In the genomic region with DNA sequence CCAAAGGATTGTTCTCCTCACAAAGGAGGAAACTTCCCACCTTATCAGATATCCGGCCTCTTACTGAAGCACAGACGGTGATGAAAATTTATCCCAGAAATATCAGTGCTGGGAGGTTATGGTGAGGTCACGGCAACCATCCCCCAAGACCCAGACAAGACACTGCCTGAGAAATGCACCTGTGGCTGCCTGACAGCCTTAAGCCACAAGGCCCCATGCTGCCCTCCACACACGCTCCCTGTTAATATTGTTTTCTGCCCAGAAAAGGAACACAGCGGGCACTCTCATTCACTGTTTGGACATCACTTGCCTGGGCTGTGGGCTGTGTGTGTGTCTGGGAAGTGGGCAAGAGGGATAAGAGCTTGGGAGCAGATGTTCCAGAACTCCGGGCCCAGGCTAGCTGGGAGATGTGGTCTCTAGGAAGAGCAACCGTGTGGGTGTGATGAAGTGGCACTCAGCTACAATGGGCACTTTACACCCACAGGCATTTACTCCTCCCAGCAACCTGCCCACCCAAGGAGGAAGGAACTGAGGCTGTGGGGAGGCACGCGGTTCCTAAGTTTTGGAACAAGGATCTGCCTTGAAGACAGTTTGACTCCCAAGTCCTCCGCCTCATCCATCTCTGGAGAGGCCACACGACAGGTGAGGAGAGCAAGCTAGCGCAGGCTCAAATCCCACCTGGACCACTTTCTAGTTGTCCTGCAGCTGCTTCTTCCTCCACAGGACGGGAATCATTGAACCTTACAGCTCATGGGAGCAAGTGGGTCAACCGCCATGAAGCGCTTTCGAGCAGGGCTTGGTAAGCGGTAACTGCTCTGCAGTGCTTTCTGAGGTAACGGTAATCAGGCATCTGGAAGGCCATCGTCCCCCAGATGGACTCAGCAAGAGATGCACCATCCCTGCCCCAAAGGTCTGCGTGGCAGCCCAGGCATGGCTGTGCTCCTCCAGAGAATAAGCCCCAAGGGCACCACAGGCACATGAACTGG, we compare ENCODE assay signal across 12 cellular contexts.
DNase-seq lines count a peak whose midpoint lies in the region; ATAC-seq and TF ChIP-seq lines count a peak whose summit lies in the region.
"Had no signal": no experiment of that assay in that cellular context is flagged by ENCODE, and none has a peak within 500 bp of the region (broad histone marks: within the 10 kb centered on the region; RNA-seq: fewer than 3 reads in every experiment).

No MANE protein-coding gene starts in this region.

- DNase-seq in CD4-positive, alpha-beta memory T cell: no peak
- DNase-seq in coronary artery (ENCODE audit: low spot score) (no peak), NCI-H1694 treated with DMSO at 0.1 percent for 48 hours (lab: John Stamatoyannopoulos, UW) (no peak)
- DNase-seq: GOT3, NCI-H1092, SW 1271 had no signal

- peaks cover 20 to 44% (median 25%) of the 10 kb centered on the region in 4 donors for H3K4me1 Mint-ChIP-seq in CD4-positive, alpha-beta memory T cell

- H3K27me3 ChIP-seq in CD4-positive, alpha-beta memory T cell (ENCODE audit: insufficient read depth, low read length): no peaks in the 10 kb centered on the region
- H3K27me3 ChIP-seq in KMS-11 (ENCODE audit: insufficient read depth, low read depth) (no peaks in the 10 kb centered on the region), neutrophil (no peaks in the 10 kb centered on the region)

- H4K20me1 ChIP-seq in KMS-11 (ENCODE audit: insufficient read depth): no peaks in the 10 kb centered on the region

- ATAC-seq in GM21423 (IDR thresholded peaks at IDR 0.05; ENCODE audit: unreplicated experiment): no peak
- ATAC-seq in GM21737 (IDR thresholded peaks at IDR 0.05; ENCODE audit: unreplicated experiment): no peak
- ATAC-seq in HG02973 (IDR thresholded peaks at IDR 0.05; ENCODE audit: unreplicated experiment): no peak
- ATAC-seq: sciatic nerve had no signal

- CTCF ChIA-PET in CD4-positive, alpha-beta memory T cell (lab: Charles Lee; ENCODE audit: partially characterized antibody): no interaction called here

- no peak overlapping the region for H2AFZ ChIP-seq in KMS-11 (ENCODE audit: low read depth)

- H3K36me3 ChIP-seq in CD4-positive, alpha-beta memory T cell (ENCODE audit: insufficient read depth, low read length): peaks cover 4% of the 10 kb centered on the region
- H3K36me3 ChIP-seq in KMS-11 (ENCODE audit: insufficient read depth): no peaks in the 10 kb centered on the region
- peaks cover 44% of the 10 kb centered on the region for H3K36me3 ChIP-seq in neutrophil

- no peak for TF ChIP-seq CTCF in KMS-11 (conservative IDR thresholded peaks at IDR 0.05; ENCODE audit: low read depth, low read length)
- no peak for TF ChIP-seq CTCF in coronary artery (IDR thresholded peaks at IDR 0.05)
- TF ChIP-seq CTCF in neutrophil (IDR thresholded peaks at IDR 0.05): no peak

- H3K9ac ChIP-seq in KMS-11: peak overlapping the region; percentile 23; the same call in 1 of the 2 replicates

- H3K79me2 ChIP-seq in KMS-11 (ENCODE audit: insufficient read depth, low read depth): no peaks in the 10 kb centered on the region

- H3K9me3 Mint-ChIP-seq in CD4-positive, alpha-beta memory T cell: no peaks in the 10 kb centered on the region

- intact Hi-C loops in CD4-positive, alpha-beta memory T cell (cut with micrococcal nuclease): no loop called here

- H3K4me3 Mint-ChIP-seq in CD4-positive, alpha-beta memory T cell: no peak overlapping the region

- H3K4me2 ChIP-seq in KMS-11: peak overlapping the region; percentile 84

- POLR2A ChIA-PET in CD4-positive, alpha-beta memory T cell (lab: Charles Lee; ENCODE audit: partially characterized antibody): no interaction called here

- H3K9me3 ChIP-seq in CD4-positive, alpha-beta memory T cell (ENCODE audit: control insufficient read depth in 1 of 2, low read length in 2 of 2): no peaks in the 10 kb centered on the region
- H3K9me3 ChIP-seq in neutrophil: no peaks in the 10 kb centered on the region

- H3K27ac ChIP-seq in CD4-positive, alpha-beta memory T cell (ENCODE audit: low read depth, low read length): no peak overlapping the region
- H3K27ac ChIP-seq in KMS-11 (peak overlapping the region; percentile 78), coronary artery (peak overlapping the region; percentile 15 to 57), neutrophil (peak overlapping the region; percentile 59)

- H3K27ac Mint-ChIP-seq in CD4-positive, alpha-beta memory T cell: peak overlapping the region in 4 of 7 donors; percentile 31 to 79 (median 70)

- no peak overlapping the region for H3K4me3 ChIP-seq in CD4-positive, alpha-beta memory T cell (ENCODE audit: low read length in 2 of 2)
- H3K4me3 ChIP-seq in KMS-11 (IDR thresholded peaks at IDR 0.05; ENCODE audit: insufficient read depth, low read depth, low read length) (no peak overlapping the region), coronary artery (no peak overlapping the region), neutrophil (ENCODE audit: low read depth in 1 of 2, low read length in 1 of 2) (no peak overlapping the region)

- H3K36me3 Mint-ChIP-seq in CD4-positive, alpha-beta memory T cell: peaks cover 12 to 14% of the 10 kb centered on the region in 2 donors

- no peaks in the 10 kb centered on the region for H3K27me3 Mint-ChIP-seq in CD4-positive, alpha-beta memory T cell

- H3K4me1 ChIP-seq in CD4-positive, alpha-beta memory T cell (ENCODE audit: insufficient read depth, low read length): peaks cover 12% of the 10 kb centered on the region
- peaks cover 38% of the 10 kb centered on the region for H3K4me1 ChIP-seq in KMS-11 (ENCODE audit: low read depth, poor library complexity, severe bottlenecking)
- peaks cover 5 to 10% of the 10 kb centered on the region in 2 experiments for H3K4me1 ChIP-seq in neutrophil (ENCODE audit: control insufficient read depth in 1 of 2, insufficient read depth in 1 of 2, low read depth in 1 of 2, low read length in 1 of 2)
